ENCODE assay signal across 10 cellular contexts in the genomic region with DNA sequence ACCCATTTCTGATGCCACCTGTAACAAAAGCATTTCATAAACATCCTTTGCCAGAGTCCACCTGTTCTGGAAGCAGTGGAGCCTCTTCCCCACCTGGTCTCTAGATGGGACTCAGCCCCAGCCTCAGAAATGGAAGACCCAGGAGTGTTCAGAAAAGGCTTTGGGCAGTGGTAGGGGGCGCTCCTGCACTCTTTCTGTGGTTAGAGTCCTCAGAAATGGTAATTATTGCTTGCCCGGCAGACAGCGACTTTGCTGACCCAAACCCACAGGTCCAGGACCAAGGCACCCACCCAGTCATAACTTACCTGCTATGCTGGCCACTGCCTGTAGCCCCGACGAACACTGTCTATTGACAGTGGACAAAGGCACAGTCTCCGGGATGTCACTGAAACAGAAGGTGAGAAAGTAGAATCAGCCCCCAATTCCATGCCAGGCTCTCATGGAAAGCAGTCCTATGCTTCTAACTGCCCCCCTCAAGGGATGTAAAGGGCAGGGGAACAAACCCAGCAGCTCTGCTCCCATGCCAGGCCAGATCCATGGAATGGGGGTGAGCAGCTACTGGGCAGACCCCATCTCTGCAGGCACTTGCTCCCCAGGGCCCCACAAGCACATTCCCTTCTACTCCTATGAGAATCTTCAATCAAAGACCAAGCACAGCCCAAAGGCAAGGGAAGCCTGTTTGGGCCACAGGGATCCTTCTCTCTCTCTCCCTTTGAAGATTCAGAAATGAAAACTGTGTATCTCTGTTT. TPM values are rescaled to one million over a fixed set of nuclear protein-coding genes. Genes with fewer than 3 reads are reported as not detected.
DNase-seq lines count a peak whose midpoint lies in the region; ATAC-seq and TF ChIP-seq lines count a peak whose summit lies in the region.
"Had no signal": no experiment of that assay in that cellular context is flagged by ENCODE, and none has a peak within 500 bp of the region (broad histone marks: within the 10 kb centered on the region; RNA-seq: fewer than 3 reads in every experiment).

No MANE protein-coding gene starts in this region.

- CTCF ChIA-PET in naive thymus-derived CD4-positive, alpha-beta T cell (lab: Charles Lee), result no interaction called here

- no peaks in the 10 kb centered on the region for H4K20me1 ChIP-seq in MM.1S (ENCODE audit: insufficient read depth, low read length)

- DNase-seq in G401 (ENCODE audit: low spot score), result peak; percentile 27
- DNase-seq in MM.1S, result peak; percentile 22
- DNase-seq in adrenal gland, result peak in 2 of 7 donors; percentile 13 to 59
- no peak for DNase-seq in naive thymus-derived CD4-positive, alpha-beta T cell
- DNase-seq in NCI-H1694 treated with DMSO at 0.1 percent for 48 hours (lab: John Stamatoyannopoulos, UW), result no peak
- DNase-seq in NK-92 (lab: John Stamatoyannopoulos, UW; ENCODE audit: unreplicated experiment), result no peak
- no peak for DNase-seq in NCI-H2171 (lab: John Stamatoyannopoulos, UW)

- peak overlapping the region in 6 of 9 donors; percentile 18 to 95 (median 60) for H3K27ac Mint-ChIP-seq in naive thymus-derived CD4-positive, alpha-beta T cell

- H3K36me3 Mint-ChIP-seq in naive thymus-derived CD4-positive, alpha-beta T cell, result peaks cover 0 to 37% (median 12%) of the 10 kb centered on the region in 5 donors

- POLR2A ChIA-PET in naive thymus-derived CD4-positive, alpha-beta T cell (lab: Charles Lee), result no interaction called here

- H3K27ac ChIP-seq in MM.1S (ENCODE audit: low read length), result no peak overlapping the region
- H3K27ac ChIP-seq in adrenal gland, result no peak overlapping the region
- H3K27ac ChIP-seq in naive thymus-derived CD4-positive, alpha-beta T cell (ENCODE audit: low read depth, low read length), result peak overlapping the region; percentile 17
- H3K27ac ChIP-seq: SK-N-MC, uterus had no signal

- no peaks in the 10 kb centered on the region for H3K4me1 ChIP-seq in MM.1S (ENCODE audit: low read length)
- peaks cover 14 to 35% of the 10 kb centered on the region in 2 donors for H3K4me1 ChIP-seq in adrenal gland (replicated peaks in 1 of 2)
- H3K4me1 ChIP-seq in naive thymus-derived CD4-positive, alpha-beta T cell (ENCODE audit: control insufficient read depth in 2 of 2, insufficient read depth in 2 of 2, low read length in 2 of 2), result peaks cover 7 to 14% of the 10 kb centered on the region in 2 donors
- H3K4me1 ChIP-seq: uterus had no signal

- intact Hi-C loops in adrenal gland (cut with DNase I), result no loop called here
- intact Hi-C loops in naive thymus-derived CD4-positive, alpha-beta T cell (cut with micrococcal nuclease), result loop anchor here (10.0 kb wide), 3 partner anchors 923 to 1273 kb away; partner anchors contain the start of genes RPSA (in 1 of the 2), SCN11A (in 1 of the 2), SLC25A38 (in 1 of the 2) and WDR48 (in 1 of the 2)

- 67 to 73% (median 73%) methylated on average over 5 to 6 of the region's 6 CpGs; no CpG with 5 or more reads in 1 of the 4 donors for WGBS in adrenal gland, 4 donors

- in situ Hi-C loops in G401 (cut with HindIII; ENCODE audit: low sequenced_read_pairs), result no loop called here

- peak; percentile 51 for ATAC-seq in naive thymus-derived CD4-positive, alpha-beta T cell

- H3K27me3 Mint-ChIP-seq in naive thymus-derived CD4-positive, alpha-beta T cell, result no peaks in the 10 kb centered on the region

- no peak overlapping the region for H2AFZ ChIP-seq in MM.1S (ENCODE audit: low read length)

- H3K4me3 ChIP-seq in MM.1S (ENCODE audit: low read length) (no peak overlapping the region), adrenal gland (no peak overlapping the region)
- no peak overlapping the region for H3K4me3 ChIP-seq in naive thymus-derived CD4-positive, alpha-beta T cell (ENCODE audit: low read length)
- H3K4me3 ChIP-seq: lung, SK-N-MC, uterus had no signal

- no peak overlapping the region for H3K9ac ChIP-seq in MM.1S (ENCODE audit: low read length)

- peaks cover 32 to 57% (median 51%) of the 10 kb centered on the region in 7 donors for H3K4me1 Mint-ChIP-seq in naive thymus-derived CD4-positive, alpha-beta T cell

- H3K4me2 ChIP-seq in MM.1S (ENCODE audit: low read depth, low read length), result no peak overlapping the region

- no peaks in the 10 kb centered on the region for H3K9me3 Mint-ChIP-seq in naive thymus-derived CD4-positive, alpha-beta T cell

- H3K36me3 ChIP-seq in MM.1S (replicated peaks; ENCODE audit: insufficient read depth, low read length), result no peaks in the 10 kb centered on the region; the same call in 1 of the 2 replicates
- H3K36me3 ChIP-seq in adrenal gland (replicated peaks in 1 of 2), result peaks cover 0 to 80% of the 10 kb centered on the region in 2 donors
- peaks cover 11 to 78% (median 17%) of the 10 kb centered on the region in 3 experiments for H3K36me3 ChIP-seq in naive thymus-derived CD4-positive, alpha-beta T cell (ENCODE audit: control insufficient read depth in 2 of 3, insufficient read depth in 3 of 3, low read length in 3 of 3)
- H3K36me3 ChIP-seq: uterus had no signal

- no peaks in the 10 kb centered on the region for H3K27me3 ChIP-seq in MM.1S (replicated peaks; ENCODE audit: insufficient read depth, low read length)
- no peaks in the 10 kb centered on the region for H3K27me3 ChIP-seq in adrenal gland
- no peaks in the 10 kb centered on the region for H3K27me3 ChIP-seq in naive thymus-derived CD4-positive, alpha-beta T cell (ENCODE audit: control insufficient read depth in 2 of 2, insufficient read depth in 2 of 2, low read length in 2 of 2)
- H3K27me3 ChIP-seq: uterus had no signal

- no peaks in the 10 kb centered on the region for H3F3A ChIP-seq in MM.1S (ENCODE audit: insufficient read depth, low read length)

- peaks cover 17% of the 10 kb centered on the region for H3K79me2 ChIP-seq in MM.1S (ENCODE audit: low read length)

- TF ChIP-seq POLR2A in adrenal gland (IDR thresholded peaks at IDR 0.05), result no peak

- H3K4me3 Mint-ChIP-seq in naive thymus-derived CD4-positive, alpha-beta T cell, result no peak overlapping the region

- H3K9me2 ChIP-seq in MM.1S (replicated peaks; ENCODE audit: insufficient read depth, low read length), result no peaks in the 10 kb centered on the region

- peak; percentile 52 for TF ChIP-seq CTCF in MM.1S (IDR thresholded peaks at IDR 0.05; ENCODE audit: low read length)
- peak in 4 of 6 experiments; percentile 9 to 21 (median 16) for TF ChIP-seq CTCF in adrenal gland (IDR thresholded peaks at IDR 0.05)

- H3K9me3 ChIP-seq in MM.1S (replicated peaks; ENCODE audit: insufficient read depth, low read length), result no peaks in the 10 kb centered on the region
- no peaks in the 10 kb centered on the region for H3K9me3 ChIP-seq in adrenal gland (replicated peaks in 1 of 3)
- no peaks in the 10 kb centered on the region for H3K9me3 ChIP-seq in naive thymus-derived CD4-positive, alpha-beta T cell (ENCODE audit: control insufficient read depth in 2 of 3, low read length in 3 of 3)
- H3K9me3 ChIP-seq: uterus had no signal

RNA-seq across cellular contexts. Expression of gene ACAA1, which starts 5.1 kb away (rescaled TPM):
- total RNA-seq in G401 (2014; rRNA removed; shearing (Covaris generic)), result 52.7 and 58.6 TPM in 2 replicates
- total RNA-seq in adrenal gland, result 100 to 1,000 TPM in 6 of 8 donors, 10 to 100 TPM in 2; 83.6 to 150 (median 106) TPM
- 100 to 1,000 TPM in 2 of 3 donors, 10 to 100 TPM in 1; 75.8 to 200 (median 165) TPM for polyA plus RNA-seq in adrenal gland
- total RNA-seq in naive thymus-derived CD4-positive, alpha-beta T cell, result 100 to 1,000 TPM in 1 of 5 experiments, 10 to 100 TPM in 4; 88.1 to 129 (median 91.0) TPM
- polyA plus RNA-seq in naive thymus-derived CD4-positive, alpha-beta T cell, result 10 to 100 TPM; 64.4 to 65.9 TPM

RNA-seq across cellular contexts. Expression of gene MYD88, which starts 6.7 kb away (rescaled TPM):
- total RNA-seq in G401 (2014; rRNA removed; shearing (Covaris generic)), result 0.06 TPM in 1 of 2 replicates, not detected in the other
- 10 to 100 TPM; 26.6 to 46.6 (median 42.4) TPM for total RNA-seq in adrenal gland
- 10 to 100 TPM; 22.6 to 29.9 (median 22.6) TPM for polyA plus RNA-seq in adrenal gland
- 100 to 1,000 TPM in 1 of 5 experiments, 10 to 100 TPM in 4; 35.2 to 108 (median 41.6) TPM for total RNA-seq in naive thymus-derived CD4-positive, alpha-beta T cell
- 10 to 100 TPM; 52.8 to 75.4 TPM for polyA plus RNA-seq in naive thymus-derived CD4-positive, alpha-beta T cell

RNA-seq across cellular contexts. Expression of gene OXSR1, which starts 33.5 kb away (rescaled TPM):
- total RNA-seq in G401 (2014; rRNA removed; shearing (Covaris generic)), result 24.5 and 28.9 TPM in 2 replicates
- 10 to 100 TPM; 23.9 to 47.5 (median 33.9) TPM for total RNA-seq in adrenal gland
- polyA plus RNA-seq in adrenal gland, result 10 to 100 TPM; 14.8 to 38.9 (median 19.1) TPM
- 10 to 100 TPM; 35.0 to 59.7 (median 38.8) TPM for total RNA-seq in naive thymus-derived CD4-positive, alpha-beta T cell
- 10 to 100 TPM; 12.3 to 14.4 TPM for polyA plus RNA-seq in naive thymus-derived CD4-positive, alpha-beta T cell

Comparison
In these comparisons a context has a peak if more than half of its experiments do, and no peak if none do; other contexts are left out.
1. DNase-seq: peak in G401 (single experiment) and MM.1S (single experiment); none in naive thymus-derived CD4-positive, alpha-beta T cell (0 of 9), NCI-H1694 treated with DMSO at 0.1 percent for 48 hours (single experiment), NK-92 (single experiment) and NCI-H2171 (single experiment).
2. RNA of gene MYD88, which starts 6.7 kb away (total RNA-seq): 26.6 to 46.6 TPM in adrenal gland and 35.2 to 108 TPM in naive thymus-derived CD4-positive, alpha-beta T cell; 0.06 TPM in G401; every median in the first group is over 10 times any median in the second.
3. intact Hi-C loops: an anchor here in naive thymus-derived CD4-positive, alpha-beta T cell (10.0 kb wide); none called in adrenal gland.